10 cellular contexts compared by ENCODE assay signal in genomic region chr10:69757553-69758309, GRCh38. TPM values are rescaled to one million over a fixed set of nuclear protein-coding genes. Genes with fewer than 3 reads are reported as not detected.
A peak's percentile ranks its signal among the peaks of the same experiment; 100 is the strongest.
DNase-seq lines count a peak whose midpoint lies in the region; ATAC-seq and TF ChIP-seq lines count a peak whose summit lies in the region.
"Had no signal": no experiment of that assay in that cellular context is flagged by ENCODE, and none has a peak within 500 bp of the region (broad histone marks: within the 10 kb centered on the region; RNA-seq: fewer than 3 reads in every experiment).

No MANE protein-coding gene starts in this region.

- H3K4me3 ChIP-seq in right cardiac atrium (ENCODE audit: low read length), result no peak overlapping the region

- no peaks in the 10 kb centered on the region for H3K9me3 Mint-ChIP-seq in type B pancreatic cell
- H3K9me3 Mint-ChIP-seq: IgD-negative memory B cell had no signal

- 31% methylated on average over 10 of the region's 10 CpGs for WGBS in right cardiac atrium

- peaks cover 35% of the 10 kb centered on the region for H3K4me1 Mint-ChIP-seq in type B pancreatic cell (ENCODE audit: unreplicated experiment)
- H3K4me1 Mint-ChIP-seq: IgD-negative memory B cell had no signal

- intact Hi-C loops in right cardiac atrium (cut with DNase I), result no loop called here

- peak overlapping the region; percentile 15 for H3K27ac Mint-ChIP-seq in type B pancreatic cell
- H3K27ac Mint-ChIP-seq: IgD-negative memory B cell had no signal

- peak; percentile 41 for DNase-seq in NCI-H82 (lab: John Stamatoyannopoulos, UW)
- DNase-seq in NCI-H82 treated with DMSO at 0.1 percent for 48 hours (lab: John Stamatoyannopoulos, UW; ENCODE audit: unreplicated experiment), result no peak
- DNase-seq in amniotic epithelial cell (ENCODE audit: low read depth), result peak; percentile 43
- peak; percentile 66 to 85 (median 77) for DNase-seq in right cardiac atrium
- DNase-seq in type B pancreatic cell (ENCODE audit: extremely low spot score, unreplicated experiment), result no peak
- no peak for DNase-seq in activated CD4-positive, alpha-beta T cell treated with anti-CD3 and anti-CD28 coated beads for 4 hours
- no peak for DNase-seq in RWPE1 (ENCODE audit: low spot score)

- POLR2A ChIA-PET in RWPE1 (lab: Yijun Ruan, JAX; ENCODE audit: low non-redundant PET), result no interaction called here

- ATAC-seq in right cardiac atrium, result peak; percentile 77 to 88
- no peak for ATAC-seq in GM21717 (IDR thresholded peaks at IDR 0.05; ENCODE audit: unreplicated experiment)

- H3K27me3 ChIP-seq in right cardiac atrium (ENCODE audit: control insufficient read depth, insufficient read depth), result no peaks in the 10 kb centered on the region

- H3K9me3 ChIP-seq in right cardiac atrium (ENCODE audit: control insufficient read depth, low read length), result no peaks in the 10 kb centered on the region

- peak overlapping the region; percentile 46 for H3K4me3 Mint-ChIP-seq in type B pancreatic cell
- H3K4me3 Mint-ChIP-seq: IgD-negative memory B cell had no signal

- TF ChIP-seq CTCF in type B pancreatic cell (conservative IDR thresholded peaks at IDR 0.05) (no peak), RWPE1 (conservative IDR thresholded peaks at IDR 0.05; ENCODE audit: low read depth) (no peak)

- peaks cover 18% of the 10 kb centered on the region for H3K27me3 Mint-ChIP-seq in type B pancreatic cell

- H3K27ac ChIP-seq in right cardiac atrium (ENCODE audit: low read length), result no peak overlapping the region
- no peak overlapping the region for H3K27ac ChIP-seq in RWPE1
- H3K27ac ChIP-seq: C4-2B had no signal

- CTCF ChIA-PET in RWPE1 (lab: Yijun Ruan, JAX), result interaction anchor here (0.6 to 1.4 kb wide), 3 partner anchors 201 to 358 kb away, joined by 3 to 4 read pairs (median 3); no protein-coding TSS in a partner anchor

- H3K36me3 Mint-ChIP-seq in type B pancreatic cell, result no peaks in the 10 kb centered on the region
- H3K36me3 Mint-ChIP-seq: IgD-negative memory B cell had no signal

- peaks cover 2% of the 10 kb centered on the region for H3K4me1 ChIP-seq in right cardiac atrium (ENCODE audit: control insufficient read depth, insufficient read depth, low read length)

RNA-seq across cellular contexts. Expression of gene COL13A1, which starts 44.0 kb away (rescaled TPM):
- 10 to 100 TPM in 2 of 4 donors, 1 to 10 TPM in 2; 4.4 to 13.7 (median 10.4) TPM for total RNA-seq in right cardiac atrium
- polyA plus RNA-seq in right cardiac atrium, result 6.8 TPM
- 0.43 and 18.6 TPM in 2 replicates for total RNA-seq in type B pancreatic cell (ENCODE audit: low replicate concordance)
- polyA plus RNA-seq: IgD-negative memory B cell had no signal

Comparison
In these comparisons a context has a peak if more than half of its experiments do, and no peak if none do; other contexts are left out.
1. DNase-seq: peak in NCI-H82 (single experiment), amniotic epithelial cell (single experiment) and right cardiac atrium (3 of 3); none in NCI-H82 treated with DMSO at 0.1 percent for 48 hours (single experiment), type B pancreatic cell (single experiment), activated CD4-positive, alpha-beta T cell treated with anti-CD3 and anti-CD28 coated beads for 4 hours (0 of 2) and RWPE1 (single experiment).